In genomic region chr4:5753766-5754528, GRCh38 we compare ENCODE assay signal across 1 cellular context.
TF ChIP-seq lines count a peak whose summit lies in the region.

No MANE protein-coding gene starts in this region.

TF ChIP-seq in K562, 482 proteins besides CTCF, POLR2A, EP300 and RAD21 (continued from another document):
- TF ChIP-seq TCF3 (CRISPR knock-in tag; IDR thresholded peaks at IDR 0.05) (no peak), ATF3 (IDR thresholded peaks at IDR 0.05) (peak; percentile 51; the same call in 1 of the 2 replicates), ATF3 (CRISPR knock-in tag; conservative IDR thresholded peaks at IDR 0.05) (no peak), CBFA2T3 (IDR thresholded peaks at IDR 0.05) (peak; percentile 38), NR2C1 (IDR thresholded peaks at IDR 0.05) (peak; percentile 64), NR2C1 (tag; IDR thresholded peaks at IDR 0.05) (peak; percentile 93), ZNF232 (CRISPR knock-in tag; IDR thresholded peaks at IDR 0.05) (no peak), TEAD4 (IDR thresholded peaks at IDR 0.05; ENCODE audit: low read length) (no peak), TEAD4 (CRISPR knock-in tag; IDR thresholded peaks at IDR 0.05; ENCODE audit: borderline replicate concordance) (no peak), ZNF639 (CRISPR knock-in tag; conservative IDR thresholded peaks at IDR 0.05 in 1 of 2, IDR thresholded peaks at IDR 0.05 in 1 of 2) (0 out of 4 replicates have a peak, but pooled peaks of 1 of the 2 experiments have one; percentile 33), FOSL1 (tag; conservative IDR thresholded peaks at IDR 0.05) (peak; percentile 81), ZNF584 (CRISPR knock-in tag; IDR thresholded peaks at IDR 0.05; ENCODE audit: low read depth) (peak; percentile 64; the same call in 1 of the 2 replicates), JUND (IDR thresholded peaks at IDR 0.05; ENCODE audit: borderline replicate concordance, low read depth, low read length) (peak; percentile 69; the same call in 1 of the 2 replicates), JUND (tag; IDR thresholded peaks at IDR 0.05; ENCODE audit: borderline replicate concordance, low read depth, low read length) (peak; percentile 37; the same call in 1 of the 3 replicates), ZNF589 (CRISPR knock-in tag; IDR thresholded peaks at IDR 0.05; ENCODE audit: low read depth) (0 out of 2 replicates have a peak, but pooled peaks have one; percentile 31), ZNF175 (CRISPR knock-in tag; IDR thresholded peaks at IDR 0.05; ENCODE audit: low read depth) (peak; percentile 56; the same call in 1 of the 2 replicates), CXXC5 (CRISPR knock-in tag; IDR thresholded peaks at IDR 0.05) (peak; percentile 55), GABPA (tag; conservative IDR thresholded peaks at IDR 0.05; ENCODE audit: low read depth) (peak; percentile 74), RBM14 (IDR thresholded peaks at IDR 0.05; ENCODE audit: borderline replicate concordance, insufficient read depth, low read depth, low read length) (no peak), SMAD4 (CRISPR knock-in tag; conservative IDR thresholded peaks at IDR 0.05) (peak; percentile 41), XRCC5 (IDR thresholded peaks at IDR 0.05; ENCODE audit: low read depth, low read length) (no peak)
